In the genomic region with DNA sequence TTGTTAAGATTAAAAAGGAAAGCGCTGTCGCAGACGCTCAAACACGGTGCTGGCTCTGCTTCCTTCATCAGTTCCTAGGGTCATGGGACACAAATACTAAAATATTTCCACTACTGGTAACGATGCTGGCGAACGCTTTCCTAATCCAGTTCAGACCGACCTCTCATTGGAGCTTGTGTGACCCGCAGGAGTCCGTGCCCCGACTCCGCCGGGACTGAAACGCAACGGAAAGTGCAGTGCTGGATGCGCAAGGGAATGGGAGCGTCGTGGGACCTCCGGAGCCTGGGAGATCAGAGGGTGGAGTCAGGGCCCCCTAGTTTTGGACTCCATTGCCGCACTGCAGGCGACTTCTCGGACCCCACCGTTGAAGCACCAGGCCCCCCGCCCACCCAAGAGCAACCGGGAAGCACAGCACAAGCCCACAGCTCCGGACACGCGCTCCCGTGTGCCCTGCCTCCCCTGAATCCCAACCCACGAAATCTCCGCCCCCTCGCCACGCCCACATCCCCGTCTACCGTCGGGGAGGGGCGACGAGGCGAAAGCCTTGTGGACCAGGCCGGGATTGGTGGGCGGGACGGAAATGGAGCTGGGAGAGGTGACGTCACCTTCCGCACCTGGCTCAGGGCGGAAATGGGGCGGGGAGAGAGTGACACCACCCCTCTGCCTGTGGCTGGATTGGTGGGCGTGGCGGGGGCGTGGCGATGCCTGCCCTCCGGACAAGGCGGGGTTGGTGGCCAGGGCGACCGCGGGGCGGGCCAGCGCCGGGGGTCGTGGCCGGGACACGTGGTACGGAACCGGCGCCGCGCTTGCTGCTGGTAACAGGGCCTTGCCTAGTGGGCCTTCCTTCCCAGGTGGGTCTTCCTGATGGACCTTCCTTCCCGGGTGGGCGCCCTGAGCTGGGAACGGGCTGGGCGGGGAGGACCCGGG, we compare ENCODE assay signal across 1 cellular context.
TF ChIP-seq lines count a peak whose summit lies in the region.

A gene (plus strand): TSS at position 783 of the 927 bp plus-strand sequence. CDS start 3,611 bp downstream, outside the sequence.

TF ChIP-seq in HepG2, 621 proteins besides CTCF, POLR2A, EP300 and RAD21 (continued from another document and continues in another):
- TF ChIP-seq, protein P1, sequence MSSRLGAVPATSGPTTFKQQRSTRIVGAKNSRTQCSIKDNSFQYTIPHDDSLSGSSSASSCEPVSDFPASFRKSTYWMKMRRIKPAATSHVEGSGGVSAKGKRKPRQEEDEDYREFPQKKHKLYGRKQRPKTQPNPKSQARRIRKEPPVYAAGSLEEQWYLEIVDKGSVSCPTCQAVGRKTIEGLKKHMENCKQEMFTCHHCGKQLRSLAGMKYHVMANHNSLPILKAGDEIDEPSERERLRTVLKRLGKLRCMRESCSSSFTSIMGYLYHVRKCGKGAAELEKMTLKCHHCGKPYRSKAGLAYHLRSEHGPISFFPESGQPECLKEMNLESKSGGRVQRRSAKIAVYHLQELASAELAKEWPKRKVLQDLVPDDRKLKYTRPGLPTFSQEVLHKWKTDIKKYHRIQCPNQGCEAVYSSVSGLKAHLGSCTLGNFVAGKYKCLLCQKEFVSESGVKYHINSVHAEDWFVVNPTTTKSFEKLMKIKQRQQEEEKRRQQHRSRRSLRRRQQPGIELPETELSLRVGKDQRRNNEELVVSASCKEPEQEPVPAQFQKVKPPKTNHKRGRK (CRISPR knock-in tag; IDR thresholded peaks at IDR 0.05): no peak
- TF ChIP-seq CHD2 (IDR thresholded peaks at IDR 0.05; ENCODE audit: low read depth, low read length) (no peak), SP140L (CRISPR knock-in tag; IDR thresholded peaks at IDR 0.05; ENCODE audit: borderline replicate concordance) (no peak), NFYC (CRISPR knock-in tag; IDR thresholded peaks at IDR 0.05) (peak; percentile 85), JUN (CRISPR knock-in tag; IDR thresholded peaks at IDR 0.05) (peak; percentile 83; the same call in 1 of the 2 replicates), HNF4A (CRISPR knock-in tag; IDR thresholded peaks at IDR 0.05) (no peak), ISX (CRISPR knock-in tag; conservative IDR thresholded peaks at IDR 0.05) (no peak), NFIB (CRISPR knock-in tag; IDR thresholded peaks at IDR 0.05; ENCODE audit: borderline replicate concordance) (no peak), ZNF572 (CRISPR knock-in tag; IDR thresholded peaks at IDR 0.05) (no peak), SMARCC2 (IDR thresholded peaks at IDR 0.05) (no peak), NR2C2 (CRISPR knock-in tag; IDR thresholded peaks at IDR 0.05; ENCODE audit: borderline replicate concordance) (peak; percentile 90), MEIS2 (CRISPR knock-in tag; IDR thresholded peaks at IDR 0.05) (peak; percentile 43; the same call in 1 of the 2 replicates), MED13 (CRISPR knock-in tag; IDR thresholded peaks at IDR 0.05) (no peak; the same call in 1 of the 2 replicates), NR3C1 (CRISPR knock-in tag; IDR thresholded peaks at IDR 0.05) (no peak), FOXP1 (IDR thresholded peaks at IDR 0.05) (no peak), FOXP1 (CRISPR knock-in tag; IDR thresholded peaks at IDR 0.05) (no peak), ZNF7 (CRISPR knock-in tag; IDR thresholded peaks at IDR 0.05) (no peak), ARNT (IDR thresholded peaks at IDR 0.05) (no peak)
- TF ChIP-seq, protein P2, sequence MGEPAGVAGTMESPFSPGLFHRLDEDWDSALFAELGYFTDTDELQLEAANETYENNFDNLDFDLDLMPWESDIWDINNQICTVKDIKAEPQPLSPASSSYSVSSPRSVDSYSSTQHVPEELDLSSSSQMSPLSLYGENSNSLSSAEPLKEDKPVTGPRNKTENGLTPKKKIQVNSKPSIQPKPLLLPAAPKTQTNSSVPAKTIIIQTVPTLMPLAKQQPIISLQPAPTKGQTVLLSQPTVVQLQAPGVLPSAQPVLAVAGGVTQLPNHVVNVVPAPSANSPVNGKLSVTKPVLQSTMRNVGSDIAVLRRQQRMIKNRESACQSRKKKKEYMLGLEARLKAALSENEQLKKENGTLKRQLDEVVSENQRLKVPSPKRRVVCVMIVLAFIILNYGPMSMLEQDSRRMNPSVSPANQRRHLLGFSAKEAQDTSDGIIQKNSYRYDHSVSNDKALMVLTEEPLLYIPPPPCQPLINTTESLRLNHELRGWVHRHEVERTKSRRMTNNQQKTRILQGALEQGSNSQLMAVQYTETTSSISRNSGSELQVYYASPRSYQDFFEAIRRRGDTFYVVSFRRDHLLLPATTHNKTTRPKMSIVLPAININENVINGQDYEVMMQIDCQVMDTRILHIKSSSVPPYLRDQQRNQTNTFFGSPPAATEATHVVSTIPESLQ (CRISPR knock-in tag; conservative IDR thresholded peaks at IDR 0.05): no peak
- TF ChIP-seq, protein P3, sequence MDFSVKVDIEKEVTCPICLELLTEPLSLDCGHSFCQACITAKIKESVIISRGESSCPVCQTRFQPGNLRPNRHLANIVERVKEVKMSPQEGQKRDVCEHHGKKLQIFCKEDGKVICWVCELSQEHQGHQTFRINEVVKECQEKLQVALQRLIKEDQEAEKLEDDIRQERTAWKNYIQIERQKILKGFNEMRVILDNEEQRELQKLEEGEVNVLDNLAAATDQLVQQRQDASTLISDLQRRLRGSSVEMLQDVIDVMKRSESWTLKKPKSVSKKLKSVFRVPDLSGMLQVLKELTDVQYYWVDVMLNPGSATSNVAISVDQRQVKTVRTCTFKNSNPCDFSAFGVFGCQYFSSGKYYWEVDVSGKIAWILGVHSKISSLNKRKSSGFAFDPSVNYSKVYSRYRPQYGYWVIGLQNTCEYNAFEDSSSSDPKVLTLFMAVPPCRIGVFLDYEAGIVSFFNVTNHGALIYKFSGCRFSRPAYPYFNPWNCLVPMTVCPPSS (IDR thresholded peaks at IDR 0.05): no peak
- TF ChIP-seq, protein P4, sequence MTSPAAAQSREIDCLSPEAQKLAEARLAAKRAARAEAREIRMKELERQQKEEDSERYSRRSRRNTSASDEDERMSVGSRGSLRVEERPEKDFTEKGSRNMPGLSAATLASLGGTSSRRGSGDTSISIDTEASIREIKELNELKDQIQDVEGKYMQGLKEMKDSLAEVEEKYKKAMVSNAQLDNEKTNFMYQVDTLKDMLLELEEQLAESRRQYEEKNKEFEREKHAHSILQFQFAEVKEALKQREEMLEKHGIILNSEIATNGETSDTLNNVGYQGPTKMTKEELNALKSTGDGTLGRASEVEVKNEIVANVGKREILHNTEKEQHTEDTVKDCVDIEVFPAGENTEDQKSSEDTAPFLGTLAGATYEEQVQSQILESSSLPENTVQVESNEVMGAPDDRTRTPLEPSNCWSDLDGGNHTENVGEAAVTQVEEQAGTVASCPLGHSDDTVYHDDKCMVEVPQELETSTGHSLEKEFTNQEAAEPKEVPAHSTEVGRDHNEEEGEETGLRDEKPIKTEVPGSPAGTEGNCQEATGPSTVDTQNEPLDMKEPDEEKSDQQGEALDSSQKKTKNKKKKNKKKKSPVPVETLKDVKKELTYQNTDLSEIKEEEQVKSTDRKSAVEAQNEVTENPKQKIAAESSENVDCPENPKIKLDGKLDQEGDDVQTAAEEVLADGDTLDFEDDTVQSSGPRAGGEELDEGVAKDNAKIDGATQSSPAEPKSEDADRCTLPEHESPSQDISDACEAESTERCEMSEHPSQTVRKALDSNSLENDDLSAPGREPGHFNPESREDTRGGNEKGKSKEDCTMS (CRISPR knock-in tag; conservative IDR thresholded peaks at IDR 0.05): no peak
- TF ChIP-seq, protein P5, sequence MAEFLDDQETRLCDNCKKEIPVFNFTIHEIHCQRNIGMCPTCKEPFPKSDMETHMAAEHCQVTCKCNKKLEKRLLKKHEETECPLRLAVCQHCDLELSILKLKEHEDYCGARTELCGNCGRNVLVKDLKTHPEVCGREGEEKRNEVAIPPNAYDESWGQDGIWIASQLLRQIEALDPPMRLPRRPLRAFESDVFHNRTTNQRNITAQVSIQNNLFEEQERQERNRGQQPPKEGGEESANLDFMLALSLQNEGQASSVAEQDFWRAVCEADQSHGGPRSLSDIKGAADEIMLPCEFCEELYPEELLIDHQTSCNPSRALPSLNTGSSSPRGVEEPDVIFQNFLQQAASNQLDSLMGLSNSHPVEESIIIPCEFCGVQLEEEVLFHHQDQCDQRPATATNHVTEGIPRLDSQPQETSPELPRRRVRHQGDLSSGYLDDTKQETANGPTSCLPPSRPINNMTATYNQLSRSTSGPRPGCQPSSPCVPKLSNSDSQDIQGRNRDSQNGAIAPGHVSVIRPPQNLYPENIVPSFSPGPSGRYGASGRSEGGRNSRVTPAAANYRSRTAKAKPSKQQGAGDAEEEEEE (CRISPR knock-in tag; IDR thresholded peaks at IDR 0.05; ENCODE audit: borderline replicate concordance): no peak
- TF ChIP-seq, protein P6, sequence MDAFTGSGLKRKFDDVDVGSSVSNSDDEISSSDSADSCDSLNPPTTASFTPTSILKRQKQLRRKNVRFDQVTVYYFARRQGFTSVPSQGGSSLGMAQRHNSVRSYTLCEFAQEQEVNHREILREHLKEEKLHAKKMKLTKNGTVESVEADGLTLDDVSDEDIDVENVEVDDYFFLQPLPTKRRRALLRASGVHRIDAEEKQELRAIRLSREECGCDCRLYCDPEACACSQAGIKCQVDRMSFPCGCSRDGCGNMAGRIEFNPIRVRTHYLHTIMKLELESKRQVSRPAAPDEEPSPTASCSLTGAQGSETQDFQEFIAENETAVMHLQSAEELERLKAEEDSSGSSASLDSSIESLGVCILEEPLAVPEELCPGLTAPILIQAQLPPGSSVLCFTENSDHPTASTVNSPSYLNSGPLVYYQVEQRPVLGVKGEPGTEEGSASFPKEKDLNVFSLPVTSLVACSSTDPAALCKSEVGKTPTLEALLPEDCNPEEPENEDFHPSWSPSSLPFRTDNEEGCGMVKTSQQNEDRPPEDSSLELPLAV (CRISPR knock-in tag; conservative IDR thresholded peaks at IDR 0.05; ENCODE audit: low read depth): no peak
- TF ChIP-seq, protein P7, sequence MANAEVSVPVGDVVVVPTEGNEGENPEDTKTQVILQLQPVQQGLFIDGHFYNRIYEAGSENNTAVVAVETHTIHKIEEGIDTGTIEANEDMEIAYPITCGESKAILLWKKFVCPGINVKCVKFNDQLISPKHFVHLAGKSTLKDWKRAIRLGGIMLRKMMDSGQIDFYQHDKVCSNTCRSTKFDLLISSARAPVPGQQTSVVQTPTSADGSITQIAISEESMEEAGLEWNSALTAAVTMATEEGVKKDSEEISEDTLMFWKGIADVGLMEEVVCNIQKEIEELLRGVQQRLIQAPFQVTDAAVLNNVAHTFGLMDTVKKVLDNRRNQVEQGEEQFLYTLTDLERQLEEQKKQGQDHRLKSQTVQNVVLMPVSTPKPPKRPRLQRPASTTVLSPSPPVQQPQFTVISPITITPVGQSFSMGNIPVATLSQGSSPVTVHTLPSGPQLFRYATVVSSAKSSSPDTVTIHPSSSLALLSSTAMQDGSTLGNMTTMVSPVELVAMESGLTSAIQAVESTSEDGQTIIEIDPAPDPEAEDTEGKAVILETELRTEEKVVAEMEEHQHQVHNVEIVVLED (CRISPR knock-in tag; IDR thresholded peaks at IDR 0.05; ENCODE audit: borderline replicate concordance): peak; percentile 80; the same call in 1 of the 2 replicates
- TF ChIP-seq, protein P8, sequence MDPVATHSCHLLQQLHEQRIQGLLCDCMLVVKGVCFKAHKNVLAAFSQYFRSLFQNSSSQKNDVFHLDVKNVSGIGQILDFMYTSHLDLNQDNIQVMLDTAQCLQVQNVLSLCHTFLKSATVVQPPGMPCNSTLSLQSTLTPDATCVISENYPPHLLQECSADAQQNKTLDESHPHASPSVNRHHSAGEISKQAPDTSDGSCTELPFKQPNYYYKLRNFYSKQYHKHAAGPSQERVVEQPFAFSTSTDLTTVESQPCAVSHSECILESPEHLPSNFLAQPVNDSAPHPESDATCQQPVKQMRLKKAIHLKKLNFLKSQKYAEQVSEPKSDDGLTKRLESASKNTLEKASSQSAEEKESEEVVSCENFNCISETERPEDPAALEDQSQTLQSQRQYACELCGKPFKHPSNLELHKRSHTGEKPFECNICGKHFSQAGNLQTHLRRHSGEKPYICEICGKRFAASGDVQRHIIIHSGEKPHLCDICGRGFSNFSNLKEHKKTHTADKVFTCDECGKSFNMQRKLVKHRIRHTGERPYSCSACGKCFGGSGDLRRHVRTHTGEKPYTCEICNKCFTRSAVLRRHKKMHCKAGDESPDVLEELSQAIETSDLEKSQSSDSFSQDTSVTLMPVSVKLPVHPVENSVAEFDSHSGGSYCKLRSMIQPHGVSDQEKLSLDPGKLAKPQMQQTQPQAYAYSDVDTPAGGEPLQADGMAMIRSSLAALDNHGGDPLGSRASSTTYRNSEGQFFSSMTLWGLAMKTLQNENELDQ (CRISPR knock-in tag; IDR thresholded peaks at IDR 0.05; ENCODE audit: borderline replicate concordance): no peak
- TF ChIP-seq, protein P9, sequence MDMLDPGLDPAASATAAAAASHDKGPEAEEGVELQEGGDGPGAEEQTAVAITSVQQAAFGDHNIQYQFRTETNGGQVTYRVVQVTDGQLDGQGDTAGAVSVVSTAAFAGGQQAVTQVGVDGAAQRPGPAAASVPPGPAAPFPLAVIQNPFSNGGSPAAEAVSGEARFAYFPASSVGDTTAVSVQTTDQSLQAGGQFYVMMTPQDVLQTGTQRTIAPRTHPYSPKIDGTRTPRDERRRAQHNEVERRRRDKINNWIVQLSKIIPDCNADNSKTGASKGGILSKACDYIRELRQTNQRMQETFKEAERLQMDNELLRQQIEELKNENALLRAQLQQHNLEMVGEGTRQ (IDR thresholded peaks at IDR 0.05; ENCODE audit: low read depth, low read length): peak; percentile 77
- TF ChIP-seq, protein P9 (CRISPR knock-in tag; IDR thresholded peaks at IDR 0.05; ENCODE audit: borderline replicate concordance): peak; percentile 89
- TF ChIP-seq, protein P10, sequence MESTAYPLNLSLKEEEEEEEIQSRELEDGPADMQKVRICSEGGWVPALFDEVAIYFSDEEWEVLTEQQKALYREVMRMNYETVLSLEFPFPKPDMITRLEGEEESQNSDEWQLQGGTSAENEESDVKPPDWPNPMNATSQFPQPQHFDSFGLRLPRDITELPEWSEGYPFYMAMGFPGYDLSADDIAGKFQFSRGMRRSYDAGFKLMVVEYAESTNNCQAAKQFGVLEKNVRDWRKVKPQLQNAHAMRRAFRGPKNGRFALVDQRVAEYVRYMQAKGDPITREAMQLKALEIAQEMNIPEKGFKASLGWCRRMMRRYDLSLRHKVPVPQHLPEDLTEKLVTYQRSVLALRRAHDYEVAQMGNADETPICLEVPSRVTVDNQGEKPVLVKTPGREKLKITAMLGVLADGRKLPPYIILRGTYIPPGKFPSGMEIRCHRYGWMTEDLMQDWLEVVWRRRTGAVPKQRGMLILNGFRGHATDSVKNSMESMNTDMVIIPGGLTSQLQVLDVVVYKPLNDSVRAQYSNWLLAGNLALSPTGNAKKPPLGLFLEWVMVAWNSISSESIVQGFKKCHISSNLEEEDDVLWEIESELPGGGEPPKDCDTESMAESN (CRISPR knock-in tag; conservative IDR thresholded peaks at IDR 0.05): no peak
- TF ChIP-seq, protein P11, sequence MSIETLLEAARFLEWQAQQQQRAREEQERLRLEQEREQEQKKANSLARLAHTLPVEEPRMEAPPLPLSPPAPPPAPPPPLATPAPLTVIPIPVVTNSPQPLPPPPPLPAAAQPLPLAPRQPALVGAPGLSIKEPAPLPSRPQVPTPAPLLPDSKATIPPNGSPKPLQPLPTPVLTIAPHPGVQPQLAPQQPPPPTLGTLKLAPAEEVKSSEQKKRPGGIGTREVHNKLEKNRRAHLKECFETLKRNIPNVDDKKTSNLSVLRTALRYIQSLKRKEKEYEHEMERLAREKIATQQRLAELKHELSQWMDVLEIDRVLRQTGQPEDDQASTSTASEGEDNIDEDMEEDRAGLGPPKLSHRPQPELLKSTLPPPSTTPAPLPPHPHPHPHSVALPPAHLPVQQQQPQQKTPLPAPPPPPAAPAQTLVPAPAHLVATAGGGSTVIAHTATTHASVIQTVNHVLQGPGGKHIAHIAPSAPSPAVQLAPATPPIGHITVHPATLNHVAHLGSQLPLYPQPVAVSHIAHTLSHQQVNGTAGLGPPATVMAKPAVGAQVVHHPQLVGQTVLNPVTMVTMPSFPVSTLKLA (IDR thresholded peaks at IDR 0.05): peak; percentile 85
